Comparison of ENCODE assay signal across 27 cellular contexts in genomic region chr17:6286239-6286638, GRCh38.
DNase-seq lines count a peak whose midpoint lies in the region; ATAC-seq and TF ChIP-seq lines count a peak whose summit lies in the region.
"Had no signal": no experiment of that assay in that cellular context is flagged by ENCODE, and none has a peak within 500 bp of the region (broad histone marks: within the 10 kb centered on the region; RNA-seq: fewer than 3 reads in every experiment).

No MANE protein-coding gene starts in this region.

- peak; percentile 17 for DNase-seq in activated naive CD4-positive, alpha-beta T cell treated with anti-CD3 and anti-CD28 coated beads for 36 hours
- DNase-seq in activated naive CD4-positive, alpha-beta T cell treated with anti-CD3 and anti-CD28 coated beads, Interleukin-2, amount 10 ng/mL, durations not matched to agents 7 days and 5 days: no peak
- DNase-seq in HEK293T (ENCODE audit: extremely low spot score) (peak; percentile 32), SK-MEL-5 (ENCODE audit: low read depth, low spot score) (peak; percentile 53), neural progenitor cell (ENCODE audit: low spot score) (no peak), kidney glomerular epithelial cell (lab: John Stamatoyannopoulos, UW) (no peak), SW480 (ENCODE audit: low spot score) (no peak)
- DNase-seq: activated CD4-positive, CD25-positive, alpha-beta regulatory T cell; activated CD8-positive, alpha-beta memory T cell treated with anti-CD3 and anti-CD28 coated beads, Interleukin-2, amount 10 ng/mL, durations not matched to agents 7 days and 5 days; activated naive CD8-positive, alpha-beta T cell treated with anti-CD3 and anti-CD28 coated beads, Interleukin-2, amount 50 U/mL, for 24 hours; CD8-positive, alpha-beta T cell; HCEC 1CT; head of caudate nucleus; lower lobe of right lung; naive B cell; NCI-H2081; NCI-H510A treated with DMSO at 0.1 percent for 48 hours; ovary; stimulated activated naive CD4-positive, alpha-beta T cell had no signal

- in situ Hi-C loops in SK-MEL-5 (cut with HindIII; ENCODE audit: low pct_unique_long_range_greater_than_20kb, low sequenced_read_pairs): no loop called here

- POLR2A ChIA-PET in HEK293T (lab: Yijun Ruan, JAX): no interaction called here

- H3K27ac ChIP-seq in neural progenitor cell: no peak overlapping the region
- H3K27ac ChIP-seq: HL-60, lower lobe of right lung, ovary, SJCRH30, tibial nerve had no signal

- H3K4me1 ChIP-seq in neural progenitor cell: no peaks in the 10 kb centered on the region
- H3K4me1 ChIP-seq: lower lobe of right lung, SJCRH30, tibial nerve had no signal

- no peak overlapping the region for H3K27ac Mint-ChIP-seq in activated naive CD4-positive, alpha-beta T cell treated with anti-CD3 and anti-CD28 coated beads for 36 hours
- no peak overlapping the region for H3K27ac Mint-ChIP-seq in activated naive CD4-positive, alpha-beta T cell treated with anti-CD3 and anti-CD28 coated beads, Interleukin-2, amount 10 ng/mL, durations not matched to agents 7 days and 5 days
- no peak overlapping the region for H3K27ac Mint-ChIP-seq in neural progenitor cell
- H3K27ac Mint-ChIP-seq: activated CD8-positive, alpha-beta memory T cell treated with anti-CD3 and anti-CD28 coated beads, Interleukin-2, amount 10 ng/mL, durations not matched to agents 7 days and 5 days; activated naive CD8-positive, alpha-beta T cell treated with anti-CD3 and anti-CD28 coated beads, Interleukin-2, amount 50 U/mL, for 24 hours; activated T-helper 17 cell treated with anti-CD3 and anti-CD28 coated beads, Interleukin-2, amount 50 U/mL, for 72 hours; brain; CD8-positive, alpha-beta T cell; IgD-negative memory B cell; naive B cell had no signal

- intact Hi-C loops in activated naive CD4-positive, alpha-beta T cell treated with anti-CD3 and anti-CD28 coated beads for 36 hours (cut with micrococcal nuclease): no loop called here

- H3K36me3 Mint-ChIP-seq in activated naive CD4-positive, alpha-beta T cell treated with anti-CD3 and anti-CD28 coated beads for 36 hours (ENCODE audit: low read depth): no peaks in the 10 kb centered on the region
- H3K36me3 Mint-ChIP-seq in activated naive CD4-positive, alpha-beta T cell treated with anti-CD3 and anti-CD28 coated beads, Interleukin-2, amount 10 ng/mL, durations not matched to agents 7 days and 5 days: no peaks in the 10 kb centered on the region
- no peaks in the 10 kb centered on the region for H3K36me3 Mint-ChIP-seq in neural progenitor cell
- H3K36me3 Mint-ChIP-seq: activated CD8-positive, alpha-beta memory T cell treated with anti-CD3 and anti-CD28 coated beads, Interleukin-2, amount 10 ng/mL, durations not matched to agents 7 days and 5 days; brain; CD8-positive, alpha-beta T cell; IgD-negative memory B cell; naive B cell had no signal

- ATAC-seq in HG03139 (IDR thresholded peaks at IDR 0.05; ENCODE audit: unreplicated experiment): no peak
- ATAC-seq: activated CD8-positive, alpha-beta memory T cell treated with anti-CD3 and anti-CD28 coated beads, Interleukin-2, amount 10 ng/mL, durations not matched to agents 7 days and 5 days; activated naive CD8-positive, alpha-beta T cell treated with anti-CD3 and anti-CD28 coated beads, Interleukin-2, amount 50 U/mL, for 24 hours; activated T-helper 17 cell treated with anti-CD3 and anti-CD28 coated beads, Interleukin-2, amount 50 U/mL, for 72 hours; CD8-positive, alpha-beta T cell; lower lobe of right lung; sciatic nerve had no signal

- H3K4me3 Mint-ChIP-seq in activated naive CD4-positive, alpha-beta T cell treated with anti-CD3 and anti-CD28 coated beads for 36 hours: no peak overlapping the region
- no peak overlapping the region for H3K4me3 Mint-ChIP-seq in activated naive CD4-positive, alpha-beta T cell treated with anti-CD3 and anti-CD28 coated beads, Interleukin-2, amount 10 ng/mL, durations not matched to agents 7 days and 5 days
- no peak overlapping the region for H3K4me3 Mint-ChIP-seq in neural progenitor cell
- H3K4me3 Mint-ChIP-seq: activated CD8-positive, alpha-beta memory T cell treated with anti-CD3 and anti-CD28 coated beads, Interleukin-2, amount 10 ng/mL, durations not matched to agents 7 days and 5 days; activated naive CD8-positive, alpha-beta T cell treated with anti-CD3 and anti-CD28 coated beads, Interleukin-2, amount 50 U/mL, for 24 hours; activated T-helper 17 cell treated with anti-CD3 and anti-CD28 coated beads, Interleukin-2, amount 50 U/mL, for 72 hours; brain; CD8-positive, alpha-beta T cell; IgD-negative memory B cell; naive B cell had no signal

- H3K9me3 Mint-ChIP-seq in activated naive CD4-positive, alpha-beta T cell treated with anti-CD3 and anti-CD28 coated beads for 36 hours: no peaks in the 10 kb centered on the region
- no peaks in the 10 kb centered on the region for H3K9me3 Mint-ChIP-seq in activated naive CD4-positive, alpha-beta T cell treated with anti-CD3 and anti-CD28 coated beads, Interleukin-2, amount 10 ng/mL, durations not matched to agents 7 days and 5 days
- H3K9me3 Mint-ChIP-seq in neural progenitor cell: peaks cover 3% of the 10 kb centered on the region
- H3K9me3 Mint-ChIP-seq: activated naive CD8-positive, alpha-beta T cell treated with anti-CD3 and anti-CD28 coated beads, Interleukin-2, amount 50 U/mL, for 24 hours; activated T-helper 17 cell treated with anti-CD3 and anti-CD28 coated beads, Interleukin-2, amount 50 U/mL, for 72 hours; CD8-positive, alpha-beta T cell; IgD-negative memory B cell had no signal

- no peaks in the 10 kb centered on the region for H3K4me1 Mint-ChIP-seq in activated naive CD4-positive, alpha-beta T cell treated with anti-CD3 and anti-CD28 coated beads for 36 hours (ENCODE audit: low read depth)
- no peaks in the 10 kb centered on the region for H3K4me1 Mint-ChIP-seq in activated naive CD4-positive, alpha-beta T cell treated with anti-CD3 and anti-CD28 coated beads, Interleukin-2, amount 10 ng/mL, durations not matched to agents 7 days and 5 days
- peaks cover 7% of the 10 kb centered on the region for H3K4me1 Mint-ChIP-seq in neural progenitor cell
- H3K4me1 Mint-ChIP-seq: activated CD8-positive, alpha-beta memory T cell treated with anti-CD3 and anti-CD28 coated beads, Interleukin-2, amount 10 ng/mL, durations not matched to agents 7 days and 5 days; activated naive CD8-positive, alpha-beta T cell treated with anti-CD3 and anti-CD28 coated beads, Interleukin-2, amount 50 U/mL, for 24 hours; activated T-helper 17 cell treated with anti-CD3 and anti-CD28 coated beads, Interleukin-2, amount 50 U/mL, for 72 hours; brain; IgD-negative memory B cell; naive B cell had no signal

- H3F3A ChIP-seq in neural progenitor cell (ENCODE audit: low read depth): no peaks in the 10 kb centered on the region

- H3K4me3 ChIP-seq in neural progenitor cell: no peak overlapping the region
- H3K4me3 ChIP-seq: lower lobe of right lung, ovary, SJCRH30, tibial nerve had no signal

- no peaks in the 10 kb centered on the region for H4K20me1 ChIP-seq in neural progenitor cell (ENCODE audit: low read depth)

- no peak overlapping the region for H3K4me2 ChIP-seq in neural progenitor cell

- CTCF ChIA-PET in activated naive CD4-positive, alpha-beta T cell treated with anti-CD3 and anti-CD28 coated beads for 36 hours (lab: Charles Lee): no interaction called here
- CTCF ChIA-PET in activated naive CD4-positive, alpha-beta T cell treated with anti-CD3 and anti-CD28 coated beads, Interleukin-2, amount 10 ng/mL, durations not matched to agents 7 days and 5 days (lab: Charles Lee): interaction anchor here (1.2 kb wide), 1 partner anchor 126 kb away, joined by 4 read pairs; no protein-coding TSS in a partner anchor
- CTCF ChIA-PET in HEK293T (lab: Yijun Ruan, JAX): no interaction called here

- H2AFZ ChIP-seq in neural progenitor cell (replicated peaks): no peak overlapping the region

- H3K36me3 ChIP-seq in neural progenitor cell: no peaks in the 10 kb centered on the region
- H3K36me3 ChIP-seq: lower lobe of right lung, ovary, SJCRH30, tibial nerve had no signal

- TF ChIP-seq CTCF in neural progenitor cell (IDR thresholded peaks at IDR 0.05): peak; percentile 13

- peaks cover 5% of the 10 kb centered on the region for H3K27me3 Mint-ChIP-seq in activated naive CD4-positive, alpha-beta T cell treated with anti-CD3 and anti-CD28 coated beads for 36 hours (ENCODE audit: low read depth)
- H3K27me3 Mint-ChIP-seq in activated naive CD4-positive, alpha-beta T cell treated with anti-CD3 and anti-CD28 coated beads, Interleukin-2, amount 10 ng/mL, durations not matched to agents 7 days and 5 days: no peaks in the 10 kb centered on the region
- peaks cover 6% of the 10 kb centered on the region for H3K27me3 Mint-ChIP-seq in neural progenitor cell (ENCODE audit: insufficient read depth, low read depth)
- H3K27me3 Mint-ChIP-seq: activated CD8-positive, alpha-beta memory T cell treated with anti-CD3 and anti-CD28 coated beads, Interleukin-2, amount 10 ng/mL, durations not matched to agents 7 days and 5 days had no signal

- no peaks in the 10 kb centered on the region for H3K27me3 ChIP-seq in neural progenitor cell
- H3K27me3 ChIP-seq: ovary, SJCRH30, tibial nerve had no signal

- no peaks in the 10 kb centered on the region for H3K79me2 ChIP-seq in neural progenitor cell (ENCODE audit: low read depth)

- H3K9me3 ChIP-seq in neural progenitor cell (ENCODE audit: low read depth): no peaks in the 10 kb centered on the region
- H3K9me3 ChIP-seq: lower lobe of right lung, ovary, SJCRH30 had no signal

- H3K9ac ChIP-seq in neural progenitor cell: no peak overlapping the region

TF ChIP-seq in HEK293T, 16 proteins besides CTCF, POLR2A, EP300 and RAD21 (continues in another document):
- TF ChIP-seq FOXM1 (IDR thresholded peaks at IDR 0.05; ENCODE audit: borderline replicate concordance) (no peak), ZNF384 (IDR thresholded peaks at IDR 0.05) (no peak), PKNOX1 (IDR thresholded peaks at IDR 0.05) (no peak), ELF4 (IDR thresholded peaks at IDR 0.05) (no peak), BHLHE40 (IDR thresholded peaks at IDR 0.05; ENCODE audit: borderline replicate concordance) (no peak), SUZ12 (IDR thresholded peaks at IDR 0.05) (no peak), HDGF (IDR thresholded peaks at IDR 0.05; ENCODE audit: borderline replicate concordance) (no peak), FOXK2 (IDR thresholded peaks at IDR 0.05) (no peak), NFRKB (IDR thresholded peaks at IDR 0.05) (no peak), LEF1 (IDR thresholded peaks at IDR 0.05; ENCODE audit: borderline replicate concordance) (no peak), ARNT (IDR thresholded peaks at IDR 0.05) (no peak), L3MBTL2 (conservative IDR thresholded peaks at IDR 0.05) (no peak)

Comparison
In these comparisons a context has a peak if more than half of its experiments do, and no peak if none do; other contexts are left out.
1. DNase-seq: peak in activated naive CD4-positive, alpha-beta T cell treated with anti-CD3 and anti-CD28 coated beads for 36 hours (single experiment), HEK293T (single experiment) and SK-MEL-5 (single experiment); none in activated naive CD4-positive, alpha-beta T cell treated with anti-CD3 and anti-CD28 coated beads, Interleukin-2, amount 10 ng/mL, durations not matched to agents 7 days and 5 days (single experiment), neural progenitor cell (single experiment), kidney glomerular epithelial cell (single experiment) and SW480 (single experiment).